Comparison of ENCODE assay signal across 1 cellular context in the genomic region with DNA sequence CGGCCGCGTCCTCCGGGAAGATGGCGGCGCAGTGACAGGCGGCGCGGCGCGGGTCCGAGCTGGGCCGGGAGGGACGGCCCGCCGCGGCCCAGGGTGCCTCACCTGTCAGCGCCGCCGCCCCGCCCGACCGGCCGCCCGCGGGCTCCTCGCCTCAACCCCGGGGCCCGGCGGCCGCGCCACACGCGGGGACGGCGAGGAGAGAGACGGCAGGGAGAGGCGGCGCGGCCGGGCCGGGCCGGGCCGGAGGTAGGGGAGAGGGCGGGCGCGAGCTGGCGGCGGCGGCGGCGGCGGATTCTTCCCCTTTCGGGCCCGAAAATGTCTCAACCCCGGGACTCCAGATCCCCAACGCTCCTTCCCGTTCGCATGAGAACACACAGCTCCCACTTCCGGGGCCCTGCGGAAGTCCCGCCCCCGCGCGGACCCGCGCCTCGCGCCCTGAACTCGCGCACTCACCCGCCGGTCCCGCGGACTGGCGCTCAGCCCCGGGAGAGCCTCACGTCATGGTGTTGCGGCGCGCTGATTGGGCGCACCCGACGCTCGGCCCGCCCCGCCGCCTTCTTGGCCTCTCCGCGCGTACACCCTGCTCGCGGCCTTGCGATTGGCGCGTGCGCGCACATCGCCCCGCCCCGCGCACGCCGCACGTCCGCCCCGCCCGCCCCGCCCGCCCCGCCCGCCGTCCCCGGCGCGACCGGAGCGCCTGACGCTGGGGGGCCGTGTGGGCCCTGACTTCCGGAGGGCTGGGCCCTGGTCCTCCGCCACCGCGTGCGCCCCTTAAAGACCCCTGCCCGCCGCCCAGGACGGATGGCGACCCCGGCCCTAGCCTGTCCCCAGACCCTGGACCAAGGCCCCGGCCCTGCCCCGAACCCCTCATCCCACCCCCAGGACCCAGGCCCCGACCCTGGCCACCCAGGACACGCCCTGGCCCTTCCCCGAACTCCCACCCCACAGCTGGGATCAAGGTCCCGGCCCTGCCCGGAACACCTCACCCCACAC.
TF ChIP-seq lines count a peak whose summit lies in the region.

A gene (minus strand): TSS at position 380 of the 993 bp plus-strand sequence. CDS start 45,984 bp downstream, outside the sequence.

TF ChIP-seq in HepG2, 621 proteins besides CTCF, POLR2A, EP300 and RAD21 (continued from another document and continues in another):
- TF ChIP-seq HOXA5 (CRISPR knock-in tag; IDR thresholded peaks at IDR 0.05) (no peak), ZNF343 (CRISPR knock-in tag; IDR thresholded peaks at IDR 0.05) (no peak), SSRP1 (CRISPR knock-in tag; IDR thresholded peaks at IDR 0.05) (no peak), ZNF605 (CRISPR knock-in tag; IDR thresholded peaks at IDR 0.05) (no peak), ZNF207 (IDR thresholded peaks at IDR 0.05; ENCODE audit: borderline replicate concordance) (no peak), CBX2 (IDR thresholded peaks at IDR 0.05; ENCODE audit: low read depth, low read length) (no peak), CBX2 (CRISPR knock-in tag; IDR thresholded peaks at IDR 0.05; ENCODE audit: low read depth) (no peak), ZNF12 (CRISPR knock-in tag; IDR thresholded peaks at IDR 0.05) (no peak), NKX3-1 (CRISPR knock-in tag; IDR thresholded peaks at IDR 0.05) (no peak), WIZ (CRISPR knock-in tag; IDR thresholded peaks at IDR 0.05) (no peak), RORA (CRISPR knock-in tag; IDR thresholded peaks at IDR 0.05) (no peak), PHF8 (CRISPR knock-in tag; IDR thresholded peaks at IDR 0.05) (peak; percentile 82), ZNF24 (IDR thresholded peaks at IDR 0.05) (no peak), ZNF615 (CRISPR knock-in tag; IDR thresholded peaks at IDR 0.05; ENCODE audit: borderline replicate concordance) (no peak), JUNB (CRISPR knock-in tag; IDR thresholded peaks at IDR 0.05; ENCODE audit: borderline replicate concordance) (no peak), NFE2L1 (CRISPR knock-in tag; IDR thresholded peaks at IDR 0.05; ENCODE audit: borderline replicate concordance) (no peak), ZNF232 (CRISPR knock-in tag; IDR thresholded peaks at IDR 0.05; ENCODE audit: borderline replicate concordance) (no peak), TMF1 (CRISPR knock-in tag; IDR thresholded peaks at IDR 0.05; ENCODE audit: low read depth) (no peak), ADNP (CRISPR knock-in tag; IDR thresholded peaks at IDR 0.05) (no peak), ZNF563 (CRISPR knock-in tag; IDR thresholded peaks at IDR 0.05) (no peak), PITX1 (CRISPR knock-in tag; IDR thresholded peaks at IDR 0.05) (no peak), SALL2 (CRISPR knock-in tag; IDR thresholded peaks at IDR 0.05) (no peak), KLF12 (CRISPR knock-in tag; IDR thresholded peaks at IDR 0.05; ENCODE audit: borderline replicate concordance) (no peak), ARHGAP35 (CRISPR knock-in tag; IDR thresholded peaks at IDR 0.05; ENCODE audit: borderline replicate concordance) (no peak), STAT5B (CRISPR knock-in tag; IDR thresholded peaks at IDR 0.05) (no peak), SRY (CRISPR knock-in tag; IDR thresholded peaks at IDR 0.05) (0 out of 2 replicates have a peak, but pooled peaks have one; percentile 49), CEBPB (IDR thresholded peaks at IDR 0.05; ENCODE audit: borderline replicate concordance, low read depth, low read length) (no peak), KDM5B (CRISPR knock-in tag; IDR thresholded peaks at IDR 0.05; ENCODE audit: borderline replicate concordance) (peak; percentile 43; the same call in 1 of the 2 replicates), ZNF256 (CRISPR knock-in tag; conservative IDR thresholded peaks at IDR 0.05) (no peak)
- TF ChIP-seq, protein P1, sequence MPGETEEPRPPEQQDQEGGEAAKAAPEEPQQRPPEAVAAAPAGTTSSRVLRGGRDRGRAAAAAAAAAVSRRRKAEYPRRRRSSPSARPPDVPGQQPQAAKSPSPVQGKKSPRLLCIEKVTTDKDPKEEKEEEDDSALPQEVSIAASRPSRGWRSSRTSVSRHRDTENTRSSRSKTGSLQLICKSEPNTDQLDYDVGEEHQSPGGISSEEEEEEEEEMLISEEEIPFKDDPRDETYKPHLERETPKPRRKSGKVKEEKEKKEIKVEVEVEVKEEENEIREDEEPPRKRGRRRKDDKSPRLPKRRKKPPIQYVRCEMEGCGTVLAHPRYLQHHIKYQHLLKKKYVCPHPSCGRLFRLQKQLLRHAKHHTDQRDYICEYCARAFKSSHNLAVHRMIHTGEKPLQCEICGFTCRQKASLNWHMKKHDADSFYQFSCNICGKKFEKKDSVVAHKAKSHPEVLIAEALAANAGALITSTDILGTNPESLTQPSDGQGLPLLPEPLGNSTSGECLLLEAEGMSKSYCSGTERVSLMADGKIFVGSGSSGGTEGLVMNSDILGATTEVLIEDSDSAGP (CRISPR knock-in tag; IDR thresholded peaks at IDR 0.05; ENCODE audit: borderline replicate concordance), result peak; percentile 36; the same call in 1 of the 2 replicates
- TF ChIP-seq, protein P2, sequence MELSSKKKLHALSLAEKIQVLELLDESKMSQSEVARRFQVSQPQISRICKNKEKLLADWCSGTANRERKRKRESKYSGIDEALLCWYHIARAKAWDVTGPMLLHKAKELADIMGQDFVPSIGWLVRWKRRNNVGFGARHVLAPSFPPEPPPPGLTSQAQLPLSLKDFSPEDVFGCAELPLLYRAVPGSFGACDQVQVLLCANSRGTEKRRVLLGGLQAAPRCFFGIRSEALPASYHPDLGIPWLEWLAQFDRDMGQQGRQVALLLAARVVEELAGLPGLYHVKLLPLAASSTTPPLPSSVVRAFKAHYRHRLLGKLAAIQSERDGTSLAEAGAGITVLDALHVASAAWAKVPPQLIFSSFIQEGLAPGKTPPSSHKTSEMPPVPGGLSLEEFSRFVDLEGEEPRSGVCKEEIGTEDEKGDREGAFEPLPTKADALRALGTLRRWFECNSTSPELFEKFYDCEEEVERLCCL (CRISPR knock-in tag; IDR thresholded peaks at IDR 0.05; ENCODE audit: borderline replicate concordance), result no peak
- TF ChIP-seq, protein P3, sequence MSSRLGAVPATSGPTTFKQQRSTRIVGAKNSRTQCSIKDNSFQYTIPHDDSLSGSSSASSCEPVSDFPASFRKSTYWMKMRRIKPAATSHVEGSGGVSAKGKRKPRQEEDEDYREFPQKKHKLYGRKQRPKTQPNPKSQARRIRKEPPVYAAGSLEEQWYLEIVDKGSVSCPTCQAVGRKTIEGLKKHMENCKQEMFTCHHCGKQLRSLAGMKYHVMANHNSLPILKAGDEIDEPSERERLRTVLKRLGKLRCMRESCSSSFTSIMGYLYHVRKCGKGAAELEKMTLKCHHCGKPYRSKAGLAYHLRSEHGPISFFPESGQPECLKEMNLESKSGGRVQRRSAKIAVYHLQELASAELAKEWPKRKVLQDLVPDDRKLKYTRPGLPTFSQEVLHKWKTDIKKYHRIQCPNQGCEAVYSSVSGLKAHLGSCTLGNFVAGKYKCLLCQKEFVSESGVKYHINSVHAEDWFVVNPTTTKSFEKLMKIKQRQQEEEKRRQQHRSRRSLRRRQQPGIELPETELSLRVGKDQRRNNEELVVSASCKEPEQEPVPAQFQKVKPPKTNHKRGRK (CRISPR knock-in tag; IDR thresholded peaks at IDR 0.05), result no peak
- TF ChIP-seq, protein P4, sequence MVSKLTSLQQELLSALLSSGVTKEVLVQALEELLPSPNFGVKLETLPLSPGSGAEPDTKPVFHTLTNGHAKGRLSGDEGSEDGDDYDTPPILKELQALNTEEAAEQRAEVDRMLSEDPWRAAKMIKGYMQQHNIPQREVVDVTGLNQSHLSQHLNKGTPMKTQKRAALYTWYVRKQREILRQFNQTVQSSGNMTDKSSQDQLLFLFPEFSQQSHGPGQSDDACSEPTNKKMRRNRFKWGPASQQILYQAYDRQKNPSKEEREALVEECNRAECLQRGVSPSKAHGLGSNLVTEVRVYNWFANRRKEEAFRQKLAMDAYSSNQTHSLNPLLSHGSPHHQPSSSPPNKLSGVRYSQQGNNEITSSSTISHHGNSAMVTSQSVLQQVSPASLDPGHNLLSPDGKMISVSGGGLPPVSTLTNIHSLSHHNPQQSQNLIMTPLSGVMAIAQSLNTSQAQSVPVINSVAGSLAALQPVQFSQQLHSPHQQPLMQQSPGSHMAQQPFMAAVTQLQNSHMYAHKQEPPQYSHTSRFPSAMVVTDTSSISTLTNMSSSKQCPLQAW (CRISPR knock-in tag; IDR thresholded peaks at IDR 0.05), result no peak
- TF ChIP-seq, protein P5, sequence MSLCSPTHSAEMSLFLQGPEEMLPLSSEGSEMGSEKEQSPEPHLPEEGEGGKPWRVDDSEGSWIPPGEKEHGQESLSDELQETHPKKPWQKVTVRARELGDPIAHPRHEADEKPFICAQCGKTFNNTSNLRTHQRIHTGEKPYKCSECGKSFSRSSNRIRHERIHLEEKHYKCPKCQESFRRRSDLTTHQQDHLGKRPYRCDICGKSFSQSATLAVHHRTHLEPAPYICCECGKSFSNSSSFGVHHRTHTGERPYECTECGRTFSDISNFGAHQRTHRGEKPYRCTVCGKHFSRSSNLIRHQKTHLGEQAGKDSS (CRISPR knock-in tag; IDR thresholded peaks at IDR 0.05; ENCODE audit: borderline replicate concordance, low read depth), result no peak
- TF ChIP-seq, protein P6, sequence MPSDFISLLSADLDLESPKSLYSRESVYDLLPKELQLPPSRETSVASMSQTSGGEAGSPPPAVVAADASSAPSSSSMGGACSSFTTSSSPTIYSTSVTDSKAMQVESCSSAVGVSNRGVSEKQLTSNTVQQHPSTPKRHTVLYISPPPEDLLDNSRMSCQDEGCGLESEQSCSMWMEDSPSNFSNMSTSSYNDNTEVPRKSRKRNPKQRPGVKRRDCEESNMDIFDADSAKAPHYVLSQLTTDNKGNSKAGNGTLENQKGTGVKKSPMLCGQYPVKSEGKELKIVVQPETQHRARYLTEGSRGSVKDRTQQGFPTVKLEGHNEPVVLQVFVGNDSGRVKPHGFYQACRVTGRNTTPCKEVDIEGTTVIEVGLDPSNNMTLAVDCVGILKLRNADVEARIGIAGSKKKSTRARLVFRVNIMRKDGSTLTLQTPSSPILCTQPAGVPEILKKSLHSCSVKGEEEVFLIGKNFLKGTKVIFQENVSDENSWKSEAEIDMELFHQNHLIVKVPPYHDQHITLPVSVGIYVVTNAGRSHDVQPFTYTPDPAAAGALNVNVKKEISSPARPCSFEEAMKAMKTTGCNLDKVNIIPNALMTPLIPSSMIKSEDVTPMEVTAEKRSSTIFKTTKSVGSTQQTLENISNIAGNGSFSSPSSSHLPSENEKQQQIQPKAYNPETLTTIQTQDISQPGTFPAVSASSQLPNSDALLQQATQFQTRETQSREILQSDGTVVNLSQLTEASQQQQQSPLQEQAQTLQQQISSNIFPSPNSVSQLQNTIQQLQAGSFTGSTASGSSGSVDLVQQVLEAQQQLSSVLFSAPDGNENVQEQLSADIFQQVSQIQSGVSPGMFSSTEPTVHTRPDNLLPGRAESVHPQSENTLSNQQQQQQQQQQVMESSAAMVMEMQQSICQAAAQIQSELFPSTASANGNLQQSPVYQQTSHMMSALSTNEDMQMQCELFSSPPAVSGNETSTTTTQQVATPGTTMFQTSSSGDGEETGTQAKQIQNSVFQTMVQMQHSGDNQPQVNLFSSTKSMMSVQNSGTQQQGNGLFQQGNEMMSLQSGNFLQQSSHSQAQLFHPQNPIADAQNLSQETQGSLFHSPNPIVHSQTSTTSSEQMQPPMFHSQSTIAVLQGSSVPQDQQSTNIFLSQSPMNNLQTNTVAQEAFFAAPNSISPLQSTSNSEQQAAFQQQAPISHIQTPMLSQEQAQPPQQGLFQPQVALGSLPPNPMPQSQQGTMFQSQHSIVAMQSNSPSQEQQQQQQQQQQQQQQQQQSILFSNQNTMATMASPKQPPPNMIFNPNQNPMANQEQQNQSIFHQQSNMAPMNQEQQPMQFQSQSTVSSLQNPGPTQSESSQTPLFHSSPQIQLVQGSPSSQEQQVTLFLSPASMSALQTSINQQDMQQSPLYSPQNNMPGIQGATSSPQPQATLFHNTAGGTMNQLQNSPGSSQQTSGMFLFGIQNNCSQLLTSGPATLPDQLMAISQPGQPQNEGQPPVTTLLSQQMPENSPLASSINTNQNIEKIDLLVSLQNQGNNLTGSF (CRISPR knock-in tag; IDR thresholded peaks at IDR 0.05), result no peak
- TF ChIP-seq, protein P7, sequence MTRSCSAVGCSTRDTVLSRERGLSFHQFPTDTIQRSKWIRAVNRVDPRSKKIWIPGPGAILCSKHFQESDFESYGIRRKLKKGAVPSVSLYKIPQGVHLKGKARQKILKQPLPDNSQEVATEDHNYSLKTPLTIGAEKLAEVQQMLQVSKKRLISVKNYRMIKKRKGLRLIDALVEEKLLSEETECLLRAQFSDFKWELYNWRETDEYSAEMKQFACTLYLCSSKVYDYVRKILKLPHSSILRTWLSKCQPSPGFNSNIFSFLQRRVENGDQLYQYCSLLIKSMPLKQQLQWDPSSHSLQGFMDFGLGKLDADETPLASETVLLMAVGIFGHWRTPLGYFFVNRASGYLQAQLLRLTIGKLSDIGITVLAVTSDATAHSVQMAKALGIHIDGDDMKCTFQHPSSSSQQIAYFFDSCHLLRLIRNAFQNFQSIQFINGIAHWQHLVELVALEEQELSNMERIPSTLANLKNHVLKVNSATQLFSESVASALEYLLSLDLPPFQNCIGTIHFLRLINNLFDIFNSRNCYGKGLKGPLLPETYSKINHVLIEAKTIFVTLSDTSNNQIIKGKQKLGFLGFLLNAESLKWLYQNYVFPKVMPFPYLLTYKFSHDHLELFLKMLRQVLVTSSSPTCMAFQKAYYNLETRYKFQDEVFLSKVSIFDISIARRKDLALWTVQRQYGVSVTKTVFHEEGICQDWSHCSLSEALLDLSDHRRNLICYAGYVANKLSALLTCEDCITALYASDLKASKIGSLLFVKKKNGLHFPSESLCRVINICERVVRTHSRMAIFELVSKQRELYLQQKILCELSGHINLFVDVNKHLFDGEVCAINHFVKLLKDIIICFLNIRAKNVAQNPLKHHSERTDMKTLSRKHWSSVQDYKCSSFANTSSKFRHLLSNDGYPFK (CRISPR knock-in tag; IDR thresholded peaks at IDR 0.05; ENCODE audit: borderline replicate concordance), result no peak
- TF ChIP-seq, protein P8, sequence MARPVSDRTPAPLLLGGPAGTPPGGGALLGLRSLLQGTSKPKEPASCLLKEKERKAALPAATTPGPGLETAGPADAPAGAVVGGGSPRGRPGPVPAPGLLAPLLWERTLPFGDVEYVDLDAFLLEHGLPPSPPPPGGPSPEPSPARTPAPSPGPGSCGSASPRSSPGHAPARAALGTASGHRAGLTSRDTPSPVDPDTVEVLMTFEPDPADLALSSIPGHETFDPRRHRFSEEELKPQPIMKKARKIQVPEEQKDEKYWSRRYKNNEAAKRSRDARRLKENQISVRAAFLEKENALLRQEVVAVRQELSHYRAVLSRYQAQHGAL (CRISPR knock-in tag; IDR thresholded peaks at IDR 0.05; ENCODE audit: not compliant biosample characterization), result no peak
- TF ChIP-seq, protein P9, sequence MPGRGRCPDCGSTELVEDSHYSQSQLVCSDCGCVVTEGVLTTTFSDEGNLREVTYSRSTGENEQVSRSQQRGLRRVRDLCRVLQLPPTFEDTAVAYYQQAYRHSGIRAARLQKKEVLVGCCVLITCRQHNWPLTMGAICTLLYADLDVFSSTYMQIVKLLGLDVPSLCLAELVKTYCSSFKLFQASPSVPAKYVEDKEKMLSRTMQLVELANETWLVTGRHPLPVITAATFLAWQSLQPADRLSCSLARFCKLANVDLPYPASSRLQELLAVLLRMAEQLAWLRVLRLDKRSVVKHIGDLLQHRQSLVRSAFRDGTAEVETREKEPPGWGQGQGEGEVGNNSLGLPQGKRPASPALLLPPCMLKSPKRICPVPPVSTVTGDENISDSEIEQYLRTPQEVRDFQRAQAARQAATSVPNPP (CRISPR knock-in tag; IDR thresholded peaks at IDR 0.05), result no peak
